In genomic region chr6:2839195-2839981, GRCh38 we compare ENCODE assay signal across 8 cellular contexts. TPM values are rescaled to one million over a fixed set of nuclear protein-coding genes. Genes with fewer than 3 reads are reported as not detected.
DNase-seq lines count a peak whose midpoint lies in the region; ATAC-seq lines count a peak whose summit lies in the region.

No MANE protein-coding gene starts in this region.

- H3K9ac ChIP-seq in GM23248 = peak overlapping the region; percentile 92; the same call in 1 of the 2 replicates
- peak overlapping the region; percentile 33 to 88 for H3K9ac ChIP-seq in duodenal mucosa (ENCODE audit: low read depth in 1 of 2, low read length in 2 of 2)

- no peak for ATAC-seq in HG02840 (IDR thresholded peaks at IDR 0.05; ENCODE audit: low FRiP score, unreplicated experiment)

- H3K4me3 ChIP-seq in GM23248 (peak overlapping the region; percentile 73), duodenal mucosa (ENCODE audit: low read depth in 1 of 2, low read length in 2 of 2) (peak overlapping the region; percentile 67 to 98)

- H3K9me2 ChIP-seq in GM23248 (ENCODE audit: insufficient read depth) = no peaks in the 10 kb centered on the region

- H3K27me3 ChIP-seq in GM23248 (replicated peaks; ENCODE audit: insufficient read depth) (no peaks in the 10 kb centered on the region), duodenal mucosa (ENCODE audit: control insufficient read depth in 1 of 2, insufficient read depth in 2 of 2, low read length in 2 of 2) (no peaks in the 10 kb centered on the region)

- H3K4me2 ChIP-seq in GM23248 (ENCODE audit: unreplicated experiment) = peak overlapping the region; percentile 99

- peaks cover 13% of the 10 kb centered on the region; the same call in 1 of the 2 replicates for H3K79me2 ChIP-seq in GM23248 (ENCODE audit: insufficient read depth)

- H3F3A ChIP-seq in GM23248 (ENCODE audit: insufficient read depth) = peaks cover 39% of the 10 kb centered on the region

- 60 to 61% methylated on average over 9 of the region's 9 CpGs for WGBS in GM23248 (ENCODE audit: low coverage in 1 of 2, low lambda C conversion rate in 2 of 2, missing lambda C conversion rate in 2 of 2), 2 experiments

- peaks cover 40% of the 10 kb centered on the region for H3K4me1 ChIP-seq in GM23248 (ENCODE audit: insufficient read depth)
- H3K4me1 ChIP-seq in duodenal mucosa (ENCODE audit: control insufficient read depth in 1 of 2, insufficient read depth in 2 of 2, low read length in 2 of 2) = peaks cover 29 to 51% of the 10 kb centered on the region in 2 donors

- H3K27ac ChIP-seq in GM23248 = no peak overlapping the region
- H3K27ac ChIP-seq in duodenal mucosa (ENCODE audit: low read depth, low read length) = peak overlapping the region; percentile 91
- no peak overlapping the region for H3K27ac ChIP-seq in caudate nucleus (ENCODE audit: low read depth, low read length)

- peaks cover 17% of the 10 kb centered on the region for H3K36me3 ChIP-seq in GM23248 (ENCODE audit: low read depth)
- H3K36me3 ChIP-seq in duodenal mucosa (ENCODE audit: control insufficient read depth in 1 of 2, insufficient read depth in 2 of 2, low read length in 2 of 2) = peaks cover 32 to 37% of the 10 kb centered on the region in 2 donors

- no peak overlapping the region for H2AFZ ChIP-seq in GM23248

- no peaks in the 10 kb centered on the region for H4K20me1 ChIP-seq in GM23248 (ENCODE audit: insufficient read depth)

- DNase-seq in GM23248 (peak; percentile 61), OCI-M1 (lab: John Stamatoyannopoulos, UW) (peak; percentile 63), renal cortical epithelial cell (ENCODE audit: low read depth) (peak; percentile 84), caudate nucleus (lab: John Stamatoyannopoulos, UW) (no peak), hypothalamus (lab: John Stamatoyannopoulos, UW) (no peak), medulla oblongata (ENCODE audit: extremely low spot score) (no peak)

- in situ Hi-C loops in GM23248 (cut with MboI) = no loop called here

- H3K9me3 ChIP-seq in GM23248 (ENCODE audit: low read depth) = no peaks in the 10 kb centered on the region
- no peaks in the 10 kb centered on the region for H3K9me3 ChIP-seq in duodenal mucosa (ENCODE audit: control insufficient read depth in 1 of 2, low read length in 2 of 2)

RNA-seq across cellular contexts. Expression of gene SERPINB1, which starts 2.3 kb away (rescaled TPM):
- total RNA-seq in GM23248 (2014; rRNA removed; shearing (Covaris generic)) = 13.8 and 28.3 TPM in 2 replicates
- 32.5 and 32.8 TPM in 2 replicates for polyA plus RNA-seq in GM23248 (2016; fragmentation: Nextera tagmentation; extraction: Ambion mirVana)
- total RNA-seq in renal cortical epithelial cell = 43.6 and 79.7 TPM in 2 replicates

Comparison
In these comparisons a context has a peak if more than half of its experiments do, and no peak if none do; other contexts are left out.
1. DNase-seq: peak in GM23248 (single experiment), OCI-M1 (single experiment) and renal cortical epithelial cell (single experiment); none in caudate nucleus (0 of 61), hypothalamus (0 of 51) and medulla oblongata (single experiment).